17 cellular contexts compared by ENCODE assay signal in the genomic region with DNA sequence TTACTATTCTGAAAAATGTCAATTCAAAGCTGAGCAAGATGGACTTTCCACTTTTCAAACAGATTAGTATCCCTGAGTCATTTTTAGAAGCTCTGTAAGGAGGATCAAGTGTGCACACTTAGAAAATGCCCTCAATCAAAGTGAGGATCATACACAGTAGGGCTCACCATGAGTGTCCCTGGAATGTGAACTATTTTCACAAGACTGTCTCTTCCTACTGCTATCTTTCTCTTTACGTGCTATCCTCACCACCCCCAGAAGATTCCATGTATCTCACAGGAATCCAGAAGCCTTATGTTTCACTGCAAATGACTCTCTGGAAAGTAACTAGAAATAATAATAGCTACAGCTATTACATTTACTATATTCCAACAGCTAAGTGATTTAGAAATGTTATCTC.
"Had no signal": no experiment of that assay in that cellular context is flagged by ENCODE, and none has a peak within 500 bp of the region (broad histone marks: within the 10 kb centered on the region; RNA-seq: fewer than 3 reads in every experiment).

No MANE protein-coding gene starts in this region.

- DNase-seq: activated CD4-positive, alpha-beta memory T cell treated with anti-CD3 and anti-CD28 coated beads for 36 hours; activated CD4-positive, alpha-beta T cell treated with anti-CD3 and anti-CD28 coated beads for 1 hour; activated gamma-delta T cell; activated T-cell treated with anti-CD3 and anti-CD28 coated beads, Interleukin-2, amount 50 U/mL, for 4 hours; colonic mucosa; effector CD4-positive, alpha-beta T cell; left ventricle myocardium superior; posterior cingulate gyrus; right cardiac atrium; spleen; stimulated activated CD4-positive, alpha-beta T cell treated with anti-CD3 and anti-CD28 coated beads, Interleukin-1b, Interleukin-23, amount 100 ng/mL, for 48 hours had no signal

- H3K4me1 ChIP-seq: colonic mucosa, spleen had no signal

- H3K4me2 ChIP-seq: neural progenitor cell had no signal

- H3K27ac Mint-ChIP-seq: activated CD4-positive, alpha-beta memory T cell treated with anti-CD3 and anti-CD28 coated beads for 36 hours; activated naive CD8-positive, alpha-beta T cell; neural progenitor cell; stimulated activated memory B cell treated with anti-CD40 and anti-IgM and Interleukin-4, amounts not matched to agents 10 μg/mL and 1 μg/mL and 100 μg/mL, for 72 hours had no signal

- H3K27ac ChIP-seq: colonic mucosa, gastroesophageal sphincter, neural progenitor cell, spleen, tibial nerve, vagina had no signal

- H3K9ac ChIP-seq: neural progenitor cell had no signal

- H3K36me3 Mint-ChIP-seq: activated CD4-positive, alpha-beta memory T cell treated with anti-CD3 and anti-CD28 coated beads for 36 hours; neural progenitor cell; stimulated activated memory B cell treated with anti-CD40 and anti-IgM and Interleukin-4, amounts not matched to agents 10 μg/mL and 1 μg/mL and 100 μg/mL, for 72 hours had no signal

- H3K36me3 ChIP-seq: colonic mucosa, gastroesophageal sphincter, neural progenitor cell, spleen, tibial nerve, vagina had no signal

- H3K27me3 ChIP-seq: colonic mucosa, gastroesophageal sphincter, neural progenitor cell, spleen, tibial nerve, vagina had no signal

- H3K4me1 Mint-ChIP-seq: neural progenitor cell; stimulated activated memory B cell treated with anti-CD40 and anti-IgM and Interleukin-4, amounts not matched to agents 10 μg/mL and 1 μg/mL and 100 μg/mL, for 72 hours had no signal

- H3K4me3 ChIP-seq: colonic mucosa, gastroesophageal sphincter, neural progenitor cell, spleen, tibial nerve, vagina had no signal

- H3K4me3 Mint-ChIP-seq: activated CD4-positive, alpha-beta memory T cell treated with anti-CD3 and anti-CD28 coated beads for 36 hours; activated naive CD8-positive, alpha-beta T cell; activated T-cell treated with anti-CD3 and anti-CD28 coated beads, Interleukin-2, amount 50 U/mL, for 4 hours; neural progenitor cell; stimulated activated memory B cell treated with anti-CD40 and anti-IgM and Interleukin-4, amounts not matched to agents 10 μg/mL and 1 μg/mL and 100 μg/mL, for 72 hours had no signal

- H3K27me3 Mint-ChIP-seq: activated naive CD8-positive, alpha-beta T cell; stimulated activated memory B cell treated with anti-CD40 and anti-IgM and Interleukin-4, amounts not matched to agents 10 μg/mL and 1 μg/mL and 100 μg/mL, for 72 hours had no signal

- H3K9me3 Mint-ChIP-seq: activated CD4-positive, alpha-beta memory T cell treated with anti-CD3 and anti-CD28 coated beads for 36 hours; stimulated activated memory B cell treated with anti-CD40 and anti-IgM and Interleukin-4, amounts not matched to agents 10 μg/mL and 1 μg/mL and 100 μg/mL, for 72 hours had no signal

- H3K9me3 ChIP-seq: colonic mucosa, gastroesophageal sphincter, tibial nerve, vagina had no signal
